ENCODE assay signal across 8 cellular contexts in the genomic region with DNA sequence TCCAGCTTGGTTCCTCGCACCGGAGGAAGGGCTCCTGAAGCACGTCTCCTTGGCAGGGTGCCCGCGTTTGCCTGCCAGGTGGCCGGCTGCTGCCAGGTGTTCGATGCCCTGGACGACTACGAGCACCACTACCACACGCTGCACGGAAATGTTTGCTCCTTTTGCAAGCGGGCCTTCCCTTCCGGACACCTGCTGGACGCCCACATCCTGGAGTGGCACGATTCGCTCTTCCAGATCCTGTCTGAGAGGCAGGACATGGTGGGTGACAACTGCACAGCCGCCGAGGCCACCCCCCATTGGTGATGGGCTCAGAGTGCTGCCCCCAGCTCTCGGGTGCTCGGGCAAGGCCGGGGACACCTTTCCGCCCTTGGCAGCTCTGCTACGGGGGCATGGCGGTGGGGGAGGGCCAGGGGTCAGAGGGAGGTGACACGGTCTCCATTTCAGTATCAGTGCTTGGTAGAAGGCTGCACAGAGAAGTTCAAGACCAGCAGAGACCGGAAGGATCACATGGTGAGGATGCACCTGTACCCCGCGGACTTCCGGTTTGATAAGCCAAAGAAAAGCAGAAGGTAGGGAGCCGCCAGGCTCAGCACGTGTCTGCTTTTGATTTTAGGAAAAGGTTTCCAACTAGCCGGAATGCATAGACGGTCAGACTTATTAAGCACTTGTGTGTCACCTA. TPM values are rescaled to one million over a fixed set of nuclear protein-coding genes. Genes with fewer than 3 reads are reported as not detected.
DNase-seq lines count a peak whose midpoint lies in the region; ATAC-seq and TF ChIP-seq lines count a peak whose summit lies in the region.

No MANE protein-coding gene starts in this region.

- TF ChIP-seq EP300 in esophagus muscularis mucosa (IDR thresholded peaks at IDR 0.05) = no peak

- DNase-seq in NCI-H146 (lab: John Stamatoyannopoulos, UW) (peak; percentile 18), NCI-H146 treated with DMSO at 0.1 percent for 48 hours (lab: John Stamatoyannopoulos, UW; ENCODE audit: unreplicated experiment) (no peak), esophagus muscularis mucosa (ENCODE audit: extremely low spot score) (no peak), medulla oblongata (ENCODE audit: extremely low spot score) (no peak)

- 90% methylated on average over 26 of the region's 33 CpGs for WGBS in esophagus muscularis mucosa

- H3K4me3 ChIP-seq in OCI-LY1 (ENCODE audit: low read depth, low read length, poor library complexity, severe bottlenecking) (no peak overlapping the region), esophagus muscularis mucosa (peak overlapping the region in 2 of 4 donors; percentile 99 to 100), skin epidermis (peak overlapping the region in 4 of 7 experiments; percentile 84 to 100 (median 92))

- no peak for TF ChIP-seq POLR2A in esophagus muscularis mucosa (IDR thresholded peaks at IDR 0.05; ENCODE audit: low read depth)

- no peaks in the 10 kb centered on the region for H3F3A ChIP-seq in OCI-LY1 (ENCODE audit: insufficient read depth, low read length)

- intact Hi-C loops in esophagus muscularis mucosa (cut with DNase I) = loop anchor here (5.0 kb wide), 1 partner anchor 67 kb away; a partner anchor contains a TSS

- H3K9me2 ChIP-seq in OCI-LY1 (ENCODE audit: low read depth, low read length) = no peaks in the 10 kb centered on the region

- H3K27ac ChIP-seq in OCI-LY1 (ENCODE audit: low read depth, low read length, poor library complexity, severe bottlenecking) (no peak overlapping the region), esophagus muscularis mucosa (replicated peaks in 1 of 4) (peak overlapping the region; percentile 94 to 98 (median 96)), skin epidermis (no peak overlapping the region)

- H3K9me3 ChIP-seq in OCI-LY1 (ENCODE audit: low read length) (no peaks in the 10 kb centered on the region), esophagus muscularis mucosa (no peaks in the 10 kb centered on the region)

- H3K27me3 ChIP-seq in OCI-LY1 (ENCODE audit: insufficient read depth, low read length) (no peaks in the 10 kb centered on the region), esophagus muscularis mucosa (no peaks in the 10 kb centered on the region)

- peaks cover 36% of the 10 kb centered on the region for H3K36me3 ChIP-seq in OCI-LY1 (ENCODE audit: insufficient read depth, low read length)
- peaks cover 10 to 46% (median 35%) of the 10 kb centered on the region in 4 donors for H3K36me3 ChIP-seq in esophagus muscularis mucosa

- peak overlapping the region; percentile 54; the same call in 1 of the 2 replicates for H3K4me2 ChIP-seq in OCI-LY1 (ENCODE audit: low read length)

- no peak overlapping the region for H2AFZ ChIP-seq in OCI-LY1 (ENCODE audit: low read length)

- ATAC-seq in HG02588 (IDR thresholded peaks at IDR 0.05; ENCODE audit: unreplicated experiment) (no peak), HG02610 (IDR thresholded peaks at IDR 0.05; ENCODE audit: unreplicated experiment) (no peak)

- H4K20me1 ChIP-seq in OCI-LY1 (ENCODE audit: insufficient read depth, low read length) = no peaks in the 10 kb centered on the region

- TF ChIP-seq CTCF in OCI-LY1 (IDR thresholded peaks at IDR 0.05; ENCODE audit: low read length) (no peak), esophagus muscularis mucosa (IDR thresholded peaks at IDR 0.05) (no peak)

- H3K79me2 ChIP-seq in OCI-LY1 (ENCODE audit: insufficient read depth, low read length) = no peaks in the 10 kb centered on the region; the same call in 1 of the 2 replicates

- no peak overlapping the region for H3K9ac ChIP-seq in OCI-LY1 (ENCODE audit: low read length)

- H3K4me1 ChIP-seq in OCI-LY1 (ENCODE audit: insufficient read depth, low read length, severe bottlenecking) = peaks cover 35% of the 10 kb centered on the region
- peaks cover 15 to 48% (median 45%) of the 10 kb centered on the region in 4 donors for H3K4me1 ChIP-seq in esophagus muscularis mucosa

RNA-seq across cellular contexts. Expression of a gene that starts 1.1 kb away (rescaled TPM):
- 10 to 100 TPM; 22.9 to 34.8 (median 33.0) TPM for total RNA-seq in esophagus muscularis mucosa

RNA-seq across cellular contexts. Expression of a gene that starts 1.2 kb away (rescaled TPM):
- total RNA-seq in esophagus muscularis mucosa = 10 to 100 TPM; 30.2 to 54.4 (median 39.0) TPM

RNA-seq across cellular contexts. Expression of a gene that starts 26.8 kb away (rescaled TPM):
- total RNA-seq in esophagus muscularis mucosa = 1 to 10 TPM; 1.6 to 3.6 (median 2.3) TPM

RNA-seq across cellular contexts. Expression of a gene that starts 33.2 kb away (rescaled TPM):
- total RNA-seq in esophagus muscularis mucosa = 1 to 10 TPM; 1.2 to 8.9 (median 2.3) TPM

RNA-seq across cellular contexts. Expression of a gene that starts 37.3 kb away (rescaled TPM):
- not detected for total RNA-seq in esophagus muscularis mucosa

Comparison
In these comparisons a context has a peak if more than half of its experiments do, and no peak if none do; other contexts are left out.
1. H3K27ac ChIP-seq: peak in esophagus muscularis mucosa (4 of 4); none in OCI-LY1 (single experiment) and skin epidermis (0 of 21).